ENCODE assay signal across 24 cellular contexts in the genomic region with DNA sequence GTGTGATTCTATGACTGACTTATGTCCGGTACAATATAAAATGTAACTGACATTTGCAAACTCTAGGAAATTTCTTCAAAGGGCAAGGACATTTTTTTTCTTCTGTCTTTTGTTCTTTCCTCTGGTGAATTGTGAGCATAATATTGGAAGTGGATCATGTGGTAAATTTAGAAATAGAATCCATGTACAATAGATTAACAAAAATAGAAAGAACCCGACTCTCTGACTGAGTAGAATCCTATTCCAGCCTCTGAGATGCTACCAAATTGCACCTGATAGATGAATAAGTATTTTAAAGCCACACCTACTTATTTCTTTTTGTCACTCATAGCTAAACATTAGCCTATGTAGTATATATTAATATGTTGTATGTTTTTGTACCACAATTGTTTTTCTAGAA.
"Had no signal": no experiment of that assay in that cellular context is flagged by ENCODE, and none has a peak within 500 bp of the region (broad histone marks: within the 10 kb centered on the region; RNA-seq: fewer than 3 reads in every experiment).

No MANE protein-coding gene starts in this region.

- H3K4me3 ChIP-seq: colonic mucosa, coronary artery, dorsolateral prefrontal cortex, esophagus muscularis mucosa, esophagus squamous epithelium, gastrocnemius medialis, gastroesophageal sphincter, heart left ventricle, heart right ventricle had no signal

- H3K27me3 ChIP-seq: colonic mucosa, dorsolateral prefrontal cortex, esophagus muscularis mucosa, esophagus squamous epithelium, foreskin keratinocyte, gastrocnemius medialis, gastroesophageal sphincter, heart left ventricle, heart right ventricle had no signal

- H3K4me1 ChIP-seq: colonic mucosa, esophagus muscularis mucosa, esophagus squamous epithelium, foreskin keratinocyte, gastrocnemius medialis, gastroesophageal sphincter had no signal

- H3K36me3 ChIP-seq: colonic mucosa, esophagus muscularis mucosa, esophagus squamous epithelium, gastrocnemius medialis, gastroesophageal sphincter, heart left ventricle, heart right ventricle had no signal

- ATAC-seq: effector memory CD8-positive, alpha-beta T cell; esophagus mucosa; foreskin keratinocyte; gastrocnemius medialis; gastroesophageal sphincter had no signal

- H3K27ac ChIP-seq: colonic mucosa, coronary artery, dorsolateral prefrontal cortex, epithelial cell of prostate, esophagus muscularis mucosa, esophagus squamous epithelium, foreskin keratinocyte, gastrocnemius medialis, gastroesophageal sphincter had no signal

- DNase-seq: colonic mucosa; cortex of kidney; dermis blood vessel endothelial cell; dorsolateral prefrontal cortex; effector CD4-positive, alpha-beta T cell; effector CD8-positive, alpha-beta T cell; effector memory CD4-positive, alpha-beta T cell; effector memory CD8-positive, alpha-beta T cell; endodermal cell; erythroblast; esophagus squamous epithelium; foreskin fibroblast; foreskin keratinocyte; foreskin melanocyte; gastrocnemius medialis; glutamatergic neuron; head of caudate nucleus; heart left ventricle; heart right ventricle had no signal

- H3K9me3 ChIP-seq: colonic mucosa, esophagus muscularis mucosa, esophagus squamous epithelium, gastrocnemius medialis, gastroesophageal sphincter, heart left ventricle, heart right ventricle had no signal
